In genomic region chr7:54995631-54996340, GRCh38 we compare ENCODE assay signal across 8 cellular contexts. TPM values are rescaled to one million over a fixed set of nuclear protein-coding genes. Genes with fewer than 3 reads are reported as not detected.
DNase-seq lines count a peak whose midpoint lies in the region; ATAC-seq lines count a peak whose summit lies in the region.
"Had no signal": no experiment of that assay in that cellular context is flagged by ENCODE, and none has a peak within 500 bp of the region (broad histone marks: within the 10 kb centered on the region; RNA-seq: fewer than 3 reads in every experiment).

No MANE protein-coding gene starts in this region.

- DNase-seq in SW 1271 (lab: John Stamatoyannopoulos, UW): peak; percentile 31 to 80
- DNase-seq in left kidney (ENCODE audit: low read depth, low spot score): peak; percentile 25
- DNase-seq in GM19240 (ENCODE audit: insufficient read length, low spot score): no peak
- DNase-seq in occipital lobe (lab: John Stamatoyannopoulos, UW): no peak
- DNase-seq in amniotic stem cell (lab: John Stamatoyannopoulos, UW): no peak

- ATAC-seq in GM18867 (IDR thresholded peaks at IDR 0.05; ENCODE audit: unreplicated experiment) (peak; percentile 79), HG02759 (IDR thresholded peaks at IDR 0.05; ENCODE audit: unreplicated experiment) (peak; percentile 89)

RNA-seq across cellular contexts. Expression of gene EGFR, which starts 23.0 kb away (rescaled TPM):
- 9.4 TPM for total RNA-seq in occipital lobe
- total RNA-seq: T-helper 2 cell treated with Interferon-gamma antibody and Interleukin-4, amounts not matched to agents 100 ng/mL and 5 ng/mL, for 36 hours had no signal

Comparison
In these comparisons a context has a peak if more than half of its experiments do, and no peak if none do; other contexts are left out.
1. DNase-seq: peak in SW 1271 (2 of 2) and left kidney (single experiment); none in GM19240 (single experiment), occipital lobe (single experiment) and amniotic stem cell (single experiment).